ENCODE assay signal across 9 cellular contexts in genomic region chr17:10050597-10051101, GRCh38.
DNase-seq lines count a peak whose midpoint lies in the region; ATAC-seq and TF ChIP-seq lines count a peak whose summit lies in the region.
"Had no signal": no experiment of that assay in that cellular context is flagged by ENCODE, and none has a peak within 500 bp of the region (broad histone marks: within the 10 kb centered on the region; RNA-seq: fewer than 3 reads in every experiment).

No MANE protein-coding gene starts in this region.

- ATAC-seq in activated T-cell treated with anti-CD3 and anti-CD28 coated beads, Interleukin-2, amount 50 U/mL, for 72 hours (replicated peaks in 1 of 2) = no peak
- peak; percentile 55 for ATAC-seq in gastroesophageal sphincter
- ATAC-seq: A549 had no signal

- no peak overlapping the region for H3K4me3 ChIP-seq in gastroesophageal sphincter
- H3K4me3 ChIP-seq in vagina = no peak overlapping the region
- no peak overlapping the region for H3K4me3 ChIP-seq in A673 (ENCODE audit: low read depth, low read length, poor library complexity, severe bottlenecking)
- H3K4me3 ChIP-seq: A549 had no signal

- H3K27ac ChIP-seq in KOPT-K1 (ENCODE audit: low read depth, low read length, poor library complexity, severe bottlenecking) (peak overlapping the region; percentile 28), gastroesophageal sphincter (peak overlapping the region; percentile 3 to 78 (median 71)), vagina (peak overlapping the region; percentile 69), A673 (ENCODE audit: low read depth, low read length, poor library complexity, severe bottlenecking) (no peak overlapping the region)
- H3K27ac ChIP-seq: A549 had no signal

- 13 to 70% methylated on average over 2 of the region's 3 CpGs for WGBS in gastroesophageal sphincter (ENCODE audit: low coverage in 1 of 2), 2 donors

- POLR2A ChIA-PET in A673 (lab: Charles Lee; ENCODE audit: low non-redundant PET) = no interaction called here

- H3K36me3 ChIP-seq in KOPT-K1 (ENCODE audit: insufficient read depth, low read length) (no peaks in the 10 kb centered on the region), gastroesophageal sphincter (no peaks in the 10 kb centered on the region), vagina (no peaks in the 10 kb centered on the region), A673 (ENCODE audit: insufficient read depth, low read length, poor library complexity, severe bottlenecking) (no peaks in the 10 kb centered on the region)

- BruUV-seq in A673 (replicated peaks; lab: Mats Ljungman, UMichigan) = no TSS peak

- H3K4me1 Mint-ChIP-seq in activated T-cell treated with anti-CD3 and anti-CD28 coated beads, Interleukin-2, amount 50 U/mL, for 72 hours (ENCODE audit: low read depth) = no peaks in the 10 kb centered on the region

- no peaks in the 10 kb centered on the region for H3K36me3 Mint-ChIP-seq in activated T-cell treated with anti-CD3 and anti-CD28 coated beads, Interleukin-2, amount 50 U/mL, for 72 hours (ENCODE audit: insufficient read depth in 2 of 2)

- no peak for TF ChIP-seq EP300 in gastroesophageal sphincter (IDR thresholded peaks at IDR 0.05)

- intact Hi-C loops in vagina (cut with DNase I) = no loop called here
- intact Hi-C loops in A673 (cut with micrococcal nuclease; ENCODE audit: unreplicated experiment) = no loop called here

- no peak for DNase-seq in activated T-cell treated with anti-CD3 and anti-CD28 coated beads, Interleukin-2, amount 50 U/mL, for 72 hours
- DNase-seq in activated T-cell treated with anti-CD3 and anti-CD28 coated beads for 4 hours (no peak), vagina (ENCODE audit: extremely low spot score in 2 of 2) (no peak), HCEC 1CT (no peak), NCI-H345 treated with DMSO at 0.1 percent for 48 hours (lab: John Stamatoyannopoulos, UW; ENCODE audit: unreplicated experiment) (no peak), A673 (ENCODE audit: low spot score) (no peak)

- peak overlapping the region; percentile 29 for H3K27ac Mint-ChIP-seq in activated T-cell treated with anti-CD3 and anti-CD28 coated beads, Interleukin-2, amount 50 U/mL, for 72 hours

- H3K4me3 Mint-ChIP-seq in activated T-cell treated with anti-CD3 and anti-CD28 coated beads, Interleukin-2, amount 50 U/mL, for 72 hours = no peak overlapping the region

- H3K9me3 Mint-ChIP-seq in activated T-cell treated with anti-CD3 and anti-CD28 coated beads, Interleukin-2, amount 50 U/mL, for 72 hours = no peaks in the 10 kb centered on the region

- no peaks in the 10 kb centered on the region for H3K27me3 Mint-ChIP-seq in activated T-cell treated with anti-CD3 and anti-CD28 coated beads, Interleukin-2, amount 50 U/mL, for 72 hours (ENCODE audit: low read depth)

- no peaks in the 10 kb centered on the region for H3K27me3 ChIP-seq in gastroesophageal sphincter
- H3K27me3 ChIP-seq in vagina = no peaks in the 10 kb centered on the region
- no peaks in the 10 kb centered on the region for H3K27me3 ChIP-seq in A673 (replicated peaks; ENCODE audit: insufficient read depth, low read depth, low read length, poor library complexity)

- TF ChIP-seq POLR2A in gastroesophageal sphincter (IDR thresholded peaks at IDR 0.05) = no peak
- no peak for TF ChIP-seq POLR2A in vagina (IDR thresholded peaks at IDR 0.05)

- H3K9me3 ChIP-seq in KOPT-K1 (ENCODE audit: insufficient read depth, low read length, poor library complexity, severe bottlenecking) = no peaks in the 10 kb centered on the region
- no peaks in the 10 kb centered on the region for H3K9me3 ChIP-seq in gastroesophageal sphincter
- no peaks in the 10 kb centered on the region for H3K9me3 ChIP-seq in vagina
- no peaks in the 10 kb centered on the region for H3K9me3 ChIP-seq in A673 (ENCODE audit: low read depth, low read length, poor library complexity, severe bottlenecking)
- H3K9me3 ChIP-seq: A549 had no signal

- CTCF ChIA-PET in A673 (lab: Charles Lee) = no interaction called here

- H3K4me1 ChIP-seq in gastroesophageal sphincter (peaks cover 0 to 54% (median 21%) of the 10 kb centered on the region in 3 donors), vagina (peaks cover 33% of the 10 kb centered on the region), A673 (ENCODE audit: insufficient read depth, low read length, poor library complexity, severe bottlenecking) (no peaks in the 10 kb centered on the region)
- H3K4me1 ChIP-seq: A549 had no signal

- no peak for TF ChIP-seq CTCF in gastroesophageal sphincter (IDR thresholded peaks at IDR 0.05)
- TF ChIP-seq CTCF in vagina (IDR thresholded peaks at IDR 0.05) = no peak
- TF ChIP-seq CTCF in A673 (conservative IDR thresholded peaks at IDR 0.05; ENCODE audit: low read depth, low read length) = no peak
